Comparison of ENCODE assay signal across 13 cellular contexts in the genomic region with DNA sequence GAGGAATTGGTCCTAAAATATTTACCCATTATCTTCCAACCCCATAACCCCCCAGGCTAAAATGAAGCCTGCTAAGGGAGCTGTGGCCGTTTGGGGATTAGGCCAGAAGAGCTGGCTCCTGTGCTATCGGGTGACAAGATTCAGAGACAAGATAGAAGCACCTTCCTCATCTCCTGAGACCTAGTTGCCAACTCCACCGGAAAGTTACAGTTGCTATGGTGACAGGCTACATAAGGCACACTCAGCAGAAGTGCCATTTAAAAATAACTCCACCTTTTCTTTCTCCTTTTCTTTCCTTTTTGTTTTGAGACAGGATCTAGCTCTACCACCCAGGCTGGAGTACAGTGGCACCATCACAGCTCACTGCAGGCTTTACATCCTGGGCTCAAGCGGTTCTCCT. TPM values are rescaled to one million over a fixed set of nuclear protein-coding genes. Genes with fewer than 3 reads are reported as not detected.
DNase-seq lines count a peak whose midpoint lies in the region; FAIRE-seq and TF ChIP-seq lines count a peak whose summit lies in the region.
"Had no signal": no experiment of that assay in that cellular context is flagged by ENCODE, and none has a peak within 500 bp of the region (broad histone marks: within the 10 kb centered on the region; RNA-seq: fewer than 3 reads in every experiment).

No MANE protein-coding gene starts in this region.

- H3K4ac ChIP-seq in H1 (replicated peaks; ENCODE audit: insufficient read length, low read depth, low read length): no peak overlapping the region

- H3K9me3 ChIP-seq in H1 (ENCODE audit: insufficient read depth in 2 of 2, low read depth in 1 of 2, low read length in 1 of 2): peaks cover 2 to 5% of the 10 kb centered on the region in 2 experiments; a peak in 1 of 4 replicates
- H3K9me3 ChIP-seq: Peyer's patch, tibial nerve had no signal

- CTCF ChIA-PET in H1 (lab: Charles Lee; ENCODE audit: partially characterized antibody): interaction anchor here (0.8 to 1.8 kb wide), 12 partner anchors 11 to 407 kb away, joined by 3 to 6 read pairs (median 3); no protein-coding TSS in a partner anchor

- H3K79me1 ChIP-seq in H1 (ENCODE audit: low read depth, low read length): no peaks in the 10 kb centered on the region

- no peak overlapping the region for H3K23ac ChIP-seq in H1 (ENCODE audit: insufficient read length)

- peak overlapping the region; percentile 40 for H2BK20ac ChIP-seq in H1 (ENCODE audit: low read length)

- no peak overlapping the region; the same call in 1 of the 2 replicates for H3K18ac ChIP-seq in H1 (ENCODE audit: extremely low read depth, low read length)

- H3K14ac ChIP-seq in H1 (ENCODE audit: insufficient read length): no peak overlapping the region

- H3K4me1 ChIP-seq in H1 (replicated peaks in 1 of 4; ENCODE audit: control insufficient read depth in 3 of 4, insufficient read depth in 4 of 4, low read length in 3 of 4): peaks cover 2 to 10% (median 8%) of the 10 kb centered on the region in 4 experiments; a peak in 4 of 7 replicates
- H3K4me1 ChIP-seq: Peyer's patch had no signal

- H4K91ac ChIP-seq in H1 (replicated peaks; ENCODE audit: insufficient read length, low read length): peak overlapping the region; percentile 35

- WGBS in H1 (ENCODE audit: extremely low coverage in 1 of 2, insufficient coverage in 1 of 2, insufficient read length in 1 of 2, insufficient replicate concordance in 2 of 2, low coverage in 1 of 2, low lambda C conversion rate in 2 of 2, missing lambda C conversion rate in 1 of 2), 2 experiments: 84% methylated on average over 4 of the region's 4 CpGs; no CpG with 5 or more reads in 1 of the 2 experiments

- no peak overlapping the region; the same call in 1 of the 2 replicates for H4K8ac ChIP-seq in H1 (ENCODE audit: extremely low read depth, insufficient read depth, low read length)

- no peaks in the 10 kb centered on the region for H3K79me2 ChIP-seq in H1 (ENCODE audit: control insufficient read depth in 1 of 2, insufficient read depth in 2 of 2, low read length in 2 of 2)

- H3K56ac ChIP-seq in H1 (replicated peaks; ENCODE audit: insufficient read length, low read depth, low read length): no peak overlapping the region

- H3K4me2 ChIP-seq in H1 (ENCODE audit: insufficient read depth in 1 of 2, low read depth in 2 of 2, low read length in 2 of 2): no peak overlapping the region

- DNase-seq in NCI-H2227 (lab: John Stamatoyannopoulos, UW; ENCODE audit: unreplicated experiment) (peak; percentile 5), NCI-H2227 treated with DMSO at 0.1 percent for 48 hours (lab: John Stamatoyannopoulos, UW) (no peak), NCI-H2196 (lab: John Stamatoyannopoulos, UW; ENCODE audit: unreplicated experiment) (peak; percentile 61), H1 (ENCODE audit: low read depth in 1 of 2, low spot score in 2 of 2) (no peak), retina (peak; percentile 73), COR-L47 (lab: John Stamatoyannopoulos, UW) (no peak), iPS-NIHi7 (ENCODE audit: extremely low spot score) (no peak)
- no peak for DNase-seq in NK-92 treated with Interleukin-12 subunit alpha and Interleukin-12 subunit beta, amount 100 ng/mL, for 24 hours (lab: John Stamatoyannopoulos, UW)
- DNase-seq: activated CD8-positive, alpha-beta memory T cell treated with anti-CD3 and anti-CD28 coated beads, Interleukin-2, amount 50 U/mL, for 48 hours; GDM1; NCI-H1436; Peyer's patch had no signal

- POLR2A ChIA-PET in H1 (lab: Charles Lee; ENCODE audit: partially characterized antibody): interaction anchor here (0.6 to 1.1 kb wide), 3 partner anchors 38 to 49 kb away, joined by 3 to 4 read pairs (median 3); no protein-coding TSS in a partner anchor

- H2BK5ac ChIP-seq in H1 (ENCODE audit: low read depth, low read length): peak overlapping the region; percentile 84

- H4K20me1 ChIP-seq in H1 (replicated peaks in 1 of 2; ENCODE audit: control insufficient read depth in 1 of 2, insufficient read depth in 2 of 2, low read length in 2 of 2): no peaks in the 10 kb centered on the region

- H2BK12ac ChIP-seq in H1 (ENCODE audit: low read depth, low read length): peak overlapping the region; percentile 89

- TF ChIP-seq POLR2A in H1 (IDR thresholded peaks at IDR 0.05; ENCODE audit: control extremely low read depth in 1 of 2, low read depth in 2 of 2, low read length in 2 of 2): no peak

- no peak for FAIRE-seq in H1 (lab: Jason Lieb, UNC)

- no peaks in the 10 kb centered on the region for H3K23me2 ChIP-seq in H1 (ENCODE audit: low read depth, low read length)

- no peak overlapping the region for H4K5ac ChIP-seq in H1 (ENCODE audit: insufficient read length, low read depth, low read length)

- H3K27ac ChIP-seq in H1 (ENCODE audit: low read depth, low read length): no peak overlapping the region
- H3K27ac ChIP-seq: Peyer's patch, tibial nerve had no signal

- no peak for TF ChIP-seq EP300 in H1 (IDR thresholded peaks at IDR 0.05; ENCODE audit: borderline replicate concordance in 1 of 2, low read depth in 2 of 2, low read length in 2 of 2)

- H2BK15ac ChIP-seq in H1 (ENCODE audit: low read length): no peak overlapping the region

- no peak overlapping the region for H2AFZ ChIP-seq in H1 (ENCODE audit: low read length)

- TF ChIP-seq RAD21 in H1 (IDR thresholded peaks at IDR 0.05 in 1 of 2, conservative IDR thresholded peaks at IDR 0.05 in 1 of 2; ENCODE audit: low read depth in 2 of 2, low read length in 2 of 2): no peak

- peak overlapping the region; percentile 56; the same call in 1 of the 2 replicates for H2AK5ac ChIP-seq in H1 (ENCODE audit: low read depth, low read length)

- no peaks in the 10 kb centered on the region for H3K36me3 ChIP-seq in H1 (ENCODE audit: control insufficient read depth in 2 of 4, insufficient read depth in 4 of 4, low read length in 3 of 4)
- H3K36me3 ChIP-seq: Peyer's patch, tibial nerve had no signal

- no peak overlapping the region for H3K9ac ChIP-seq in H1 (replicated peaks in 1 of 4; ENCODE audit: extremely low read depth in 1 of 4, low read depth in 3 of 4, low read length in 3 of 4)

- H2BK120ac ChIP-seq in H1 (replicated peaks; ENCODE audit: low read depth, low read length): no peak overlapping the region

- H3K4me3 ChIP-seq in H1 (ENCODE audit: extremely low read depth in 1 of 4, insufficient read depth in 2 of 4, low read depth in 3 of 4, low read length in 4 of 4): no peak overlapping the region
- H3K4me3 ChIP-seq: Peyer's patch, tibial nerve had no signal

- TF ChIP-seq CTCF in H1 (IDR thresholded peaks at IDR 0.05; ENCODE audit: control extremely low read depth in 1 of 3, insufficient read depth in 1 of 3, low read depth in 1 of 3, low read length in 3 of 3): no peak

- H3K27me3 ChIP-seq in H1 (replicated peaks in 1 of 4; ENCODE audit: control insufficient read depth in 3 of 4, extremely low read depth in 1 of 4, insufficient read depth in 3 of 4, low read length in 3 of 4): peaks cover 0 to 1% (median 0%) of the 10 kb centered on the region in 4 experiments; a peak in 1 of 7 replicates
- H3K27me3 ChIP-seq: Peyer's patch, tibial nerve had no signal

TF ChIP-seq in H1, 55 proteins besides CTCF, POLR2A, EP300 and RAD21:
- TF ChIP-seq SP4 (IDR thresholded peaks at IDR 0.05; ENCODE audit: low read length) (no peak), SUZ12 (IDR thresholded peaks at IDR 0.05; ENCODE audit: low read length) (no peak), SIN3A (conservative IDR thresholded peaks at IDR 0.05 in 1 of 2, IDR thresholded peaks at IDR 0.05 in 1 of 2; ENCODE audit: low read depth in 1 of 2, low read length in 2 of 2) (no peak), POU5F1 (IDR thresholded peaks at IDR 0.05; ENCODE audit: low read depth, low read length) (no peak), TCF12 (IDR thresholded peaks at IDR 0.05; ENCODE audit: low read depth, low read length) (no peak), JUN (IDR thresholded peaks at IDR 0.05; ENCODE audit: low read depth, low read length) (no peak), JUND (IDR thresholded peaks at IDR 0.05; ENCODE audit: low read length) (no peak), SIRT6 (IDR thresholded peaks at IDR 0.05; ENCODE audit: low read length) (no peak)
- TF ChIP-seq, protein P1, sequence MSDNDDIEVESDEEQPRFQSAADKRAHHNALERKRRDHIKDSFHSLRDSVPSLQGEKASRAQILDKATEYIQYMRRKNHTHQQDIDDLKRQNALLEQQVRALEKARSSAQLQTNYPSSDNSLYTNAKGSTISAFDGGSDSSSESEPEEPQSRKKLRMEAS (IDR thresholded peaks at IDR 0.05): no peak
- TF ChIP-seq, protein P2, sequence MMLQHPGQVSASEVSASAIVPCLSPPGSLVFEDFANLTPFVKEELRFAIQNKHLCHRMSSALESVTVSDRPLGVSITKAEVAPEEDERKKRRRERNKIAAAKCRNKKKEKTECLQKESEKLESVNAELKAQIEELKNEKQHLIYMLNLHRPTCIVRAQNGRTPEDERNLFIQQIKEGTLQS (IDR thresholded peaks at IDR 0.05; ENCODE audit: insufficient read depth, low read depth, low read length): no peak

RNA-seq across cellular contexts. Expression of a gene that starts 43.6 kb away (rescaled TPM):
- 70.3 and 73.6 TPM in 2 replicates for total RNA-seq in H1 (2021; fragmentation: NEBNext Ultra II Directional; extraction: Animal tissue kit (Norgen Biotek cat#: 25700))
- 27.5 and 33.6 TPM in 2 replicates for polyA plus RNA-seq in H1 (2011; rRNA removed)
- 31.7 TPM for polyA plus RNA-seq in H1 (2011; cell fraction: cytosol; rRNA removed)
- 72.5 TPM for polyA plus RNA-seq in H1 (2011; cell fraction: nucleus; rRNA removed)
- 31.8 to 40.7 TPM (median 40.1 TPM) in 4 replicates for polyA plus RNA-seq in H1 (2012, experiment 1 of 2)
- 4.2 TPM for polyA plus RNA-seq in H1 (2012, experiment 2 of 2)
- polyA plus RNA-seq in H1 (2013, experiment 1 of 2): 68.4 TPM
- polyA plus RNA-seq in H1 (2013, experiment 2 of 2): 76.5 TPM
- polyA minus RNA-seq in H1 (2011; rRNA and poly(A)+ RNA removed): 186 and 264 TPM in 2 replicates
- 54.3 TPM for polyA minus RNA-seq in H1 (2011; cell fraction: cytosol; rRNA and poly(A)+ RNA removed)
- 152 TPM for polyA minus RNA-seq in H1 (2011; cell fraction: nucleus; rRNA and poly(A)+ RNA removed)

Comparison
In these comparisons a context has a peak if more than half of its experiments do, and no peak if none do; other contexts are left out.
1. DNase-seq: peak in NCI-H2227 (single experiment), NCI-H2196 (single experiment) and retina (single experiment); none in NCI-H2227 treated with DMSO at 0.1 percent for 48 hours (single experiment), H1 (0 of 2), NK-92 treated with Interleukin-12 subunit alpha and Interleukin-12 subunit beta, amount 100 ng/mL, for 24 hours (single experiment), COR-L47 (single experiment) and iPS-NIHi7 (single experiment).